In genomic region chr7:155276032-155276799, GRCh38 we compare ENCODE assay signal across 2 cellular contexts.
TF ChIP-seq lines count a peak whose summit lies in the region.

No MANE protein-coding gene starts in this region.

TF ChIP-seq in liver, 16 proteins besides CTCF, POLR2A, EP300 and RAD21:
- TF ChIP-seq SP1 (IDR thresholded peaks at IDR 0.05) (no peak), RXRA (IDR thresholded peaks at IDR 0.05) (peak in 1 of 2 donors; percentile 54), HNF4A (conservative IDR thresholded peaks at IDR 0.05) (peak; percentile 37 to 46)

TF ChIP-seq in HepG2, 621 proteins besides CTCF, POLR2A, EP300 and RAD21:
- TF ChIP-seq POLR2G (IDR thresholded peaks at IDR 0.05; ENCODE audit: low read depth, low read length) (no peak), GMEB2 (CRISPR knock-in tag; IDR thresholded peaks at IDR 0.05; ENCODE audit: low read depth) (no peak), NFYC (CRISPR knock-in tag; IDR thresholded peaks at IDR 0.05) (no peak), MXD1 (CRISPR knock-in tag; IDR thresholded peaks at IDR 0.05) (no peak), HNRNPH1 (optimal IDR thresholded peaks at IDR 0.05; ENCODE audit: low read depth, low read length) (no peak), ZNF839 (CRISPR knock-in tag; IDR thresholded peaks at IDR 0.05; ENCODE audit: borderline replicate concordance) (no peak), ZBTB14 (CRISPR knock-in tag; IDR thresholded peaks at IDR 0.05) (no peak), ZNF879 (CRISPR knock-in tag; IDR thresholded peaks at IDR 0.05) (no peak), ZNF777 (CRISPR knock-in tag; IDR thresholded peaks at IDR 0.05) (no peak), ZNF142 (CRISPR knock-in tag; IDR thresholded peaks at IDR 0.05) (no peak), ZFYVE20 (CRISPR knock-in tag; IDR thresholded peaks at IDR 0.05; ENCODE audit: borderline replicate concordance, low read depth) (no peak), ZZZ3 (CRISPR knock-in tag; IDR thresholded peaks at IDR 0.05; ENCODE audit: borderline replicate concordance) (no peak), ZNF687 (CRISPR knock-in tag; IDR thresholded peaks at IDR 0.05) (no peak), ZNF337 (CRISPR knock-in tag; IDR thresholded peaks at IDR 0.05; ENCODE audit: borderline replicate concordance, low read depth) (no peak), ATF1 (CRISPR knock-in tag; IDR thresholded peaks at IDR 0.05) (no peak), DDIT3 (CRISPR knock-in tag; IDR thresholded peaks at IDR 0.05) (no peak), HIC2 (CRISPR knock-in tag; IDR thresholded peaks at IDR 0.05; ENCODE audit: low read depth) (no peak), CENPT (CRISPR knock-in tag; IDR thresholded peaks at IDR 0.05; ENCODE audit: low read depth) (no peak)
